In genomic region chr7:116557901-116558300, GRCh38 we compare ENCODE assay signal across 16 cellular contexts. TPM values are rescaled to one million over a fixed set of nuclear protein-coding genes. Genes with fewer than 3 reads are reported as not detected.
DNase-seq lines count a peak whose midpoint lies in the region; FAIRE-seq and TF ChIP-seq lines count a peak whose summit lies in the region.
"Had no signal": no experiment of that assay in that cellular context is flagged by ENCODE, and none has a peak within 500 bp of the region (broad histone marks: within the 10 kb centered on the region; RNA-seq: fewer than 3 reads in every experiment).

No MANE protein-coding gene starts in this region.

- no peak for TF ChIP-seq CTCF in HFFc6 (IDR thresholded peaks at IDR 0.05)
- TF ChIP-seq CTCF in ascending aorta (IDR thresholded peaks at IDR 0.05): no peak
- TF ChIP-seq CTCF in transverse colon (IDR thresholded peaks at IDR 0.05): no peak
- no peak for TF ChIP-seq CTCF in GM10266 (IDR thresholded peaks at IDR 0.05; ENCODE audit: control insufficient read depth, insufficient read depth, low read depth, missing control alignments)

- no peak for DNase-seq in HFFc6
- no peak for DNase-seq in ascending aorta (ENCODE audit: low spot score in 2 of 2)
- DNase-seq in transverse colon: no peak
- no peak for DNase-seq in SIG-M5 treated with dmso at 0.1 percent for 504 hours (lab: John Stamatoyannopoulos, UW; ENCODE audit: unreplicated experiment)
- no peak for DNase-seq in GM10266 (ENCODE audit: extremely low spot score)
- DNase-seq in RCC 7860 (ENCODE audit: low spot score): no peak
- DNase-seq: EL, H7, Karpas-422, NCI-H1930, NCI-H2171, Peyer's patch, SJCRH30 had no signal

- H3K36me3 Mint-ChIP-seq in HFFc6 (ENCODE audit: low read depth): peaks cover 85% of the 10 kb centered on the region

- FAIRE-seq in RCC 7860 (lab: Jason Lieb, UNC): no peak
- FAIRE-seq: GM18507 had no signal

- peak overlapping the region; percentile 80 to 92 for H3K27ac ChIP-seq in ascending aorta
- peak overlapping the region; percentile 56 for H3K27ac ChIP-seq in muscle layer of duodenum (ENCODE audit: low read length)
- peak overlapping the region in 3 of 4 donors; percentile 11 to 77 (median 15) for H3K27ac ChIP-seq in transverse colon
- H3K27ac ChIP-seq: BLaER1 treated with 17β-estradiol and CSF1 and Interleukin-3, amounts not matched to agents 10 nM and 100 nM; Peyer's patch; SJCRH30 had no signal

- TF ChIP-seq POLR2A in transverse colon (IDR thresholded peaks at IDR 0.05): no peak

- H3K27ac Mint-ChIP-seq in HFFc6: peak overlapping the region; percentile 57

- no peak overlapping the region for H3K4me3 Mint-ChIP-seq in HFFc6

- H3K36me3 ChIP-seq in ascending aorta (peaks cover 4 to 9% of the 10 kb centered on the region in 2 donors), muscle layer of duodenum (ENCODE audit: control insufficient read depth in 1 of 2, insufficient read depth in 2 of 2, low read length in 2 of 2) (peaks cover 0 to 7% of the 10 kb centered on the region in 2 donors), transverse colon (no peaks in the 10 kb centered on the region)
- H3K36me3 ChIP-seq: BLaER1 treated with 17β-estradiol and CSF1 and Interleukin-3, amounts not matched to agents 10 nM and 100 nM; Peyer's patch had no signal

- TF ChIP-seq EP300 in transverse colon (IDR thresholded peaks at IDR 0.05; ENCODE audit: low read depth): no peak

- peaks cover 20 to 59% of the 10 kb centered on the region in 2 donors for H3K4me1 ChIP-seq in ascending aorta
- no peaks in the 10 kb centered on the region for H3K4me1 ChIP-seq in muscle layer of duodenum (ENCODE audit: control insufficient read depth in 1 of 2, insufficient read depth in 2 of 2, low read length in 2 of 2)
- H3K4me1 ChIP-seq in transverse colon: peaks cover 0 to 6% (median 0%) of the 10 kb centered on the region in 4 donors
- H3K4me1 ChIP-seq: Peyer's patch had no signal

- H3K4me1 Mint-ChIP-seq in HFFc6 (ENCODE audit: low read depth): peaks cover 95% of the 10 kb centered on the region

- 80 to 87% methylated on average over 3 to 4 of the region's 4 CpGs for WGBS in transverse colon (ENCODE audit: low coverage in 1 of 2), 2 donors

- H3K27me3 ChIP-seq in ascending aorta: no peaks in the 10 kb centered on the region
- H3K27me3 ChIP-seq in muscle layer of duodenum (ENCODE audit: low read depth, low read length): no peaks in the 10 kb centered on the region
- no peaks in the 10 kb centered on the region for H3K27me3 ChIP-seq in transverse colon
- H3K27me3 ChIP-seq: BLaER1 treated with 17β-estradiol and CSF1 and Interleukin-3, amounts not matched to agents 10 nM and 100 nM; Peyer's patch; SJCRH30 had no signal

- H3K27me3 Mint-ChIP-seq in HFFc6 (ENCODE audit: insufficient read depth): peaks cover 9% of the 10 kb centered on the region

- H3K9me3 ChIP-seq in ascending aorta (no peaks in the 10 kb centered on the region), muscle layer of duodenum (ENCODE audit: control insufficient read depth in 1 of 2, low read length in 2 of 2) (no peaks in the 10 kb centered on the region), transverse colon (no peaks in the 10 kb centered on the region)
- H3K9me3 ChIP-seq: Peyer's patch, SJCRH30 had no signal

- no peaks in the 10 kb centered on the region for H3K9me3 Mint-ChIP-seq in HFFc6

- intact Hi-C loops in ascending aorta (cut with DNase I): loop anchor here (2.0 kb wide), 1 partner anchor 31 kb away; no protein-coding TSS in a partner anchor
- intact Hi-C loops in transverse colon (cut with DNase I; ENCODE audit: low total_unique reads): no loop called here

- in situ Hi-C loops in transverse colon (cut with MboI; ENCODE audit: low pct_ligation_motif_present in 1 of 4, low pct_unique_long_range_greater_than_20kb in 1 of 4, low sequenced_read_pairs in 3 of 4): no loop called here

- H3K4me3 ChIP-seq in ascending aorta: no peak overlapping the region
- H3K4me3 ChIP-seq in muscle layer of duodenum (ENCODE audit: low read depth in 1 of 2, low read length in 2 of 2): no peak overlapping the region
- H3K4me3 ChIP-seq in transverse colon: no peak overlapping the region
- H3K4me3 ChIP-seq: BLaER1 treated with 17β-estradiol and CSF1 and Interleukin-3, amounts not matched to agents 10 nM and 100 nM; Peyer's patch; SJCRH30 had no signal

RNA-seq across cellular contexts. Expression of gene CAV1, which starts 33.1 kb away (rescaled TPM):
- total RNA-seq in HFFc6 (2021; fragmentation: NEBNext Ultra II Directional; extraction: Animal tissue kit (Norgen Biotek cat#: 25700)): 1,000 to 10,000 TPM in 5 of 6 experiments, 100 to 1,000 TPM in 1; 938 to 1,171 (median 1,076) TPM
- total RNA-seq in ascending aorta: 156 TPM
- total RNA-seq in transverse colon: 10 to 100 TPM; 52.2 to 73.8 (median 62.2) TPM

RNA-seq across cellular contexts. Expression of gene CAV2, which starts 58.4 kb away (rescaled TPM):
- 100 to 1,000 TPM; 157 to 229 (median 186) TPM for total RNA-seq in HFFc6 (2021; fragmentation: NEBNext Ultra II Directional; extraction: Animal tissue kit (Norgen Biotek cat#: 25700))
- total RNA-seq in ascending aorta (92.6 TPM), transverse colon (10 to 100 TPM in 3 of 4 donors, 1 to 10 TPM in 1; 4.1 to 28.3 (median 13.9) TPM)

Comparison
In these comparisons a context has a peak if more than half of its experiments do, and no peak if none do; other contexts are left out.
1. H3K27ac ChIP-seq: peak in every context shown above with its lines; median percentile 86 in ascending aorta; 56 in muscle layer of duodenum; 15 in transverse colon.